9 cellular contexts compared by ENCODE assay signal in genomic region chr4:85725727-85726170, GRCh38.
A peak's percentile ranks its signal among the peaks of the same experiment; 100 is the strongest.
DNase-seq lines count a peak whose midpoint lies in the region; ATAC-seq, FAIRE-seq and TF ChIP-seq lines count a peak whose summit lies in the region.
"Had no signal": no experiment of that assay in that cellular context is flagged by ENCODE, and none has a peak within 500 bp of the region (broad histone marks: within the 10 kb centered on the region; RNA-seq: fewer than 3 reads in every experiment).

No MANE protein-coding gene starts in this region.

- CTCF ChIA-PET in GM12878 (lab: Yijun Ruan, JAX) = no interaction called here
- CTCF ChIA-PET in naive thymus-derived CD4-positive, alpha-beta T cell (lab: Charles Lee) = no interaction called here

- peak; percentile 83 for FAIRE-seq in GM12878 (lab: Jason Lieb, UNC)
- FAIRE-seq: A204.1 had no signal

- H3K4me3 ChIP-seq in GM12878 = no peak overlapping the region
- no peak overlapping the region for H3K4me3 ChIP-seq in naive thymus-derived CD4-positive, alpha-beta T cell (ENCODE audit: low read length)

- H3K36me3 Mint-ChIP-seq in naive thymus-derived CD4-positive, alpha-beta T cell = no peaks in the 10 kb centered on the region

- TF ChIP-seq CTCF in GM12878 (IDR thresholded peaks at IDR 0.05 in 2 of 3, conservative IDR thresholded peaks at IDR 0.05 in 1 of 3; ENCODE audit: control insufficient read depth in 2 of 3, extremely low read depth in 1 of 3, insufficient read depth in 1 of 3, low read depth in 3 of 3, low read length in 3 of 3) = no peak

- POLR2A ChIA-PET in GM12878 (lab: Charles Lee) = no interaction called here
- POLR2A ChIA-PET in naive thymus-derived CD4-positive, alpha-beta T cell (lab: Charles Lee) = no interaction called here

- peaks cover 20% of the 10 kb centered on the region for H3K4me1 ChIP-seq in GM12878 (ENCODE audit: control insufficient read depth, insufficient read depth, low read length)
- no peaks in the 10 kb centered on the region for H3K4me1 ChIP-seq in naive thymus-derived CD4-positive, alpha-beta T cell (ENCODE audit: control insufficient read depth in 2 of 2, insufficient read depth in 2 of 2, low read length in 2 of 2)

- peaks cover 0 to 2% (median 0%) of the 10 kb centered on the region in 7 donors for H3K4me1 Mint-ChIP-seq in naive thymus-derived CD4-positive, alpha-beta T cell

- H4K20me1 ChIP-seq in GM12878 (ENCODE audit: control insufficient read depth, insufficient read depth) = no peaks in the 10 kb centered on the region

- TF ChIP-seq RAD21 in GM12878 (IDR thresholded peaks at IDR 0.05; ENCODE audit: insufficient read depth, low read depth, low read length) = 0 out of 2 replicates have a peak, but pooled peaks have one; percentile 10

- no peaks in the 10 kb centered on the region for H3K27me3 Mint-ChIP-seq in naive thymus-derived CD4-positive, alpha-beta T cell

- peak; percentile 8 for DNase-seq in DMS53 (lab: John Stamatoyannopoulos, UW)
- no peak for DNase-seq in DMS53 treated with DMSO at 0.1 percent for 48 hours (lab: John Stamatoyannopoulos, UW; ENCODE audit: unreplicated experiment)
- peak; percentile 60 for DNase-seq in GM12878 (ENCODE audit: low read depth, low spot score)
- no peak for DNase-seq in naive thymus-derived CD4-positive, alpha-beta T cell
- no peak for DNase-seq in iPS-NIHi11 (ENCODE audit: low spot score)
- no peak for DNase-seq in stimulated activated CD4-positive, alpha-beta T cell treated with anti-CD3 and anti-CD28 coated beads, Interleukin-2, amount 100 ng/mL, for 24 hours

- intact Hi-C loops in GM12878 (cut with micrococcal nuclease; ENCODE audit: unreplicated experiment) = no loop called here
- intact Hi-C loops in naive thymus-derived CD4-positive, alpha-beta T cell (cut with micrococcal nuclease) = no loop called here

- ATAC-seq in HG03442 (IDR thresholded peaks at IDR 0.05; ENCODE audit: unreplicated experiment) (peak; percentile 90), GM12878 (peak; percentile 93), esophagus mucosa (no peak)
- ATAC-seq in naive thymus-derived CD4-positive, alpha-beta T cell = peak; percentile 59

- in situ Hi-C loops in GM12878 (cut with MboI) = no loop called here

- SMC1A ChIA-PET in GM12878 (lab: Charles Lee; ENCODE audit: uncharacterized antibody, unreplicated experiment) = interaction anchor here (0.9 to 1.6 kb wide), 4 partner anchors 129 to 300 kb away, joined by 3 read pairs; no protein-coding TSS in a partner anchor

- no peaks in the 10 kb centered on the region for H3K36me3 ChIP-seq in GM12878 (ENCODE audit: control insufficient read depth in 2 of 2, insufficient read depth in 2 of 2, low read length in 1 of 2)
- no peaks in the 10 kb centered on the region for H3K36me3 ChIP-seq in naive thymus-derived CD4-positive, alpha-beta T cell (ENCODE audit: control insufficient read depth in 2 of 3, insufficient read depth in 3 of 3, low read length in 3 of 3)

- no peak overlapping the region for H3K4me3 Mint-ChIP-seq in naive thymus-derived CD4-positive, alpha-beta T cell

- no peak overlapping the region for H3K9ac ChIP-seq in GM12878 (ENCODE audit: control insufficient read depth, insufficient read depth, low read length)

- peak overlapping the region; percentile 56 for H3K4me2 ChIP-seq in GM12878 (ENCODE audit: control insufficient read depth, insufficient read depth)

- RAD21 ChIA-PET in GM12878 (lab: Charles Lee; ENCODE audit: unreplicated experiment) = interaction anchor here (1.2 kb wide), 2 partner anchors 23 to 53 kb away, joined by 3 to 4 read pairs; no protein-coding TSS in a partner anchor

- H3K27me3 ChIP-seq in GM12878 (replicated peaks in 1 of 2; ENCODE audit: control insufficient read depth in 2 of 2, insufficient read depth in 2 of 2, low read length in 1 of 2) = no peaks in the 10 kb centered on the region
- no peaks in the 10 kb centered on the region for H3K27me3 ChIP-seq in naive thymus-derived CD4-positive, alpha-beta T cell (ENCODE audit: control insufficient read depth in 2 of 2, insufficient read depth in 2 of 2, low read length in 2 of 2)

- no peaks in the 10 kb centered on the region for H3K79me2 ChIP-seq in GM12878 (ENCODE audit: control insufficient read depth, insufficient read depth, low read length)

- no TSS peak for BruUV-seq in GM12878 (replicated peaks; lab: Mats Ljungman, UMichigan)

- WGBS in GM12878 (ENCODE audit: insufficient coverage, insufficient replicate concordance, low lambda C conversion rate, missing lambda C conversion rate) = 74% methylated on average over 2 of the region's 2 CpGs

- H3K9me3 ChIP-seq in GM12878 (replicated peaks; ENCODE audit: control insufficient read depth, insufficient read depth, low read length) = no peaks in the 10 kb centered on the region
- H3K9me3 ChIP-seq in naive thymus-derived CD4-positive, alpha-beta T cell (ENCODE audit: control insufficient read depth in 2 of 3, low read length in 3 of 3) = no peaks in the 10 kb centered on the region

- no peak overlapping the region for H3K27ac Mint-ChIP-seq in naive thymus-derived CD4-positive, alpha-beta T cell

- H2AFZ ChIP-seq in GM12878 (ENCODE audit: control insufficient read depth, low read depth, low read length) = no peak overlapping the region

- H3K27ac ChIP-seq in GM12878 (ENCODE audit: control insufficient read depth, insufficient read depth) = peak overlapping the region; percentile 43; the same call in 1 of the 2 replicates
- no peak overlapping the region for H3K27ac ChIP-seq in naive thymus-derived CD4-positive, alpha-beta T cell (ENCODE audit: low read depth, low read length)

- TF ChIP-seq POLR2A in GM12878 (IDR thresholded peaks at IDR 0.05; ENCODE audit: low read depth, low read length) = no peak

- TF ChIP-seq EP300 in GM12878 (IDR thresholded peaks at IDR 0.05; ENCODE audit: borderline replicate concordance in 1 of 2, control insufficient read depth in 1 of 2, low read depth in 2 of 2, low read length in 2 of 2) = 0 out of 4 replicates have a peak, but pooled peaks of 1 of the 2 experiments have one; percentile 43

- peaks cover 0 to 5% (median 0%) of the 10 kb centered on the region in 11 donors for H3K9me3 Mint-ChIP-seq in naive thymus-derived CD4-positive, alpha-beta T cell

TF ChIP-seq in GM12878, 131 proteins besides CTCF, POLR2A, EP300 and RAD21 (continues in another document):
- no peak for TF ChIP-seq SUZ12 (IDR thresholded peaks at IDR 0.05; ENCODE audit: unreplicated experiment)
- TF ChIP-seq RELB (IDR thresholded peaks at IDR 0.05; ENCODE audit: low read depth) = peak; percentile 66
- no peak for TF ChIP-seq TCF7 (IDR thresholded peaks at IDR 0.05; ENCODE audit: borderline replicate concordance)
- no peak for TF ChIP-seq KAT2A (conservative IDR thresholded peaks at IDR 0.05; ENCODE audit: control insufficient read depth, low read depth, low read length)
- TF ChIP-seq IKZF2 (IDR thresholded peaks at IDR 0.05) = peak; percentile 89 to 92
- TF ChIP-seq ZBED1 (IDR thresholded peaks at IDR 0.05; ENCODE audit: borderline replicate concordance) = no peak
- TF ChIP-seq TBL1XR1 (IDR thresholded peaks at IDR 0.05; ENCODE audit: low read depth, low read length) = no peak
- TF ChIP-seq JUND (IDR thresholded peaks at IDR 0.05; ENCODE audit: low read depth, low read length) = no peak
- TF ChIP-seq GABPA (IDR thresholded peaks at IDR 0.05; ENCODE audit: low read depth) = no peak
- no peak for TF ChIP-seq PRDM15 (CRISPR knock-in tag; IDR thresholded peaks at IDR 0.05)
- no peak for TF ChIP-seq TCF12 (IDR thresholded peaks at IDR 0.05; ENCODE audit: low read depth, low read length)
- TF ChIP-seq ASH2L (IDR thresholded peaks at IDR 0.05; ENCODE audit: borderline replicate concordance, low read depth) = no peak

Comparison
In these comparisons a context has a peak if more than half of its experiments do, and no peak if none do; other contexts are left out.
1. DNase-seq: peak in DMS53 (single experiment) and GM12878 (single experiment); none in DMS53 treated with DMSO at 0.1 percent for 48 hours (single experiment), naive thymus-derived CD4-positive, alpha-beta T cell (0 of 9), iPS-NIHi11 (single experiment) and stimulated activated CD4-positive, alpha-beta T cell treated with anti-CD3 and anti-CD28 coated beads, Interleukin-2, amount 100 ng/mL, for 24 hours (0 of 2).